ENCODE assay signal across 3 cellular contexts in the genomic region with DNA sequence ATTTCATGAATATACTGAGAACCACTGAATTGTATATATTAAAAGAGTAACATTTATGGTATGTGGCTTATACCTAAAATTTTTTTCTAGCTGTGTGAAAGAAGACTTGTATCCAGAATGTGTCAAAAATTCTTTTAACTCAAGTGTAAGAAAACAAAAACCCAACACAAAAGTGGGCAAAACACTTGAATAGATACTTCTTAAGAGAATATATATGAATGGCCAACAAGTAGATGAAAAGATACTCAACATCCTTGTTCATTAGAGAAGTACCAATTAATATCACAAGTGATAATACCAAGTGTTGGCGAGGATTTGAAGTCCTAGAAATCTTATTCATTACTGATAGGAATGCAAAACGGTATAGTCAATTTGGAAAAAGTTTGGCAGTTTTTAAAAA.
"Had no signal": no experiment of that assay in that cellular context is flagged by ENCODE, and none has a peak within 500 bp of the region (broad histone marks: within the 10 kb centered on the region; RNA-seq: fewer than 3 reads in every experiment).

No MANE protein-coding gene starts in this region.

- ATAC-seq: GM12878 had no signal

- DNase-seq: GDM1, GF-D8 had no signal
